ENCODE assay signal across 8 cellular contexts in genomic region chr20:35664544-35665206, GRCh38. TPM values are rescaled to one million over a fixed set of nuclear protein-coding genes. Genes with fewer than 3 reads are reported as not detected.
DNase-seq lines count a peak whose midpoint lies in the region; ATAC-seq lines count a peak whose summit lies in the region.

Gene CPNE1, minus strand, starts transcription at chr20:35664900. Its CDS starts 31,977 bp downstream, at chr20:35632923.
A gene with protein sequence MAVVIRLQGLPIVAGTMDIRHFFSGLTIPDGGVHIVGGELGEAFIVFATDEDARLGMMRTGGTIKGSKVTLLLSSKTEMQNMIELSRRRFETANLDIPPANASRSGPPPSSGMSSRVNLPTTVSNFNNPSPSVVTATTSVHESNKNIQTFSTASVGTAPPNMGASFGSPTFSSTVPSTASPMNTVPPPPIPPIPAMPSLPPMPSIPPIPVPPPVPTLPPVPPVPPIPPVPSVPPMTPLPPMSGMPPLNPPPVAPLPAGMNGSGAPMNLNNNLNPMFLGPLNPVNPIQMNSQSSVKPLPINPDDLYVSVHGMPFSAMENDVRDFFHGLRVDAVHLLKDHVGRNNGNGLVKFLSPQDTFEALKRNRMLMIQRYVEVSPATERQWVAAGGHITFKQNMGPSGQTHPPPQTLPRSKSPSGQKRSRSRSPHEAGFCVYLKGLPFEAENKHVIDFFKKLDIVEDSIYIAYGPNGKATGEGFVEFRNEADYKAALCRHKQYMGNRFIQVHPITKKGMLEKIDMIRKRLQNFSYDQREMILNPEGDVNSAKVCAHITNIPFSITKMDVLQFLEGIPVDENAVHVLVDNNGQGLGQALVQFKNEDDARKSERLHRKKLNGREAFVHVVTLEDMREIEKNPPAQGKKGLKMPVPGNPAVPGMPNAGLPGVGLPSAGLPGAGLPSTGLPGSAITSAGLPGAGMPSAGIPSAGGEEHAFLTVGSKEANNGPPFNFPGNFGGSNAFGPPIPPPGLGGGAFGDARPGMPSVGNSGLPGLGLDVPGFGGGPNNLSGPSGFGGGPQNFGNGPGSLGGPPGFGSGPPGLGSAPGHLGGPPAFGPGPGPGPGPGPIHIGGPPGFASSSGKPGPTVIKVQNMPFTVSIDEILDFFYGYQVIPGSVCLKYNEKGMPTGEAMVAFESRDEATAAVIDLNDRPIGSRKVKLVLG (minus strand): TSS chr20:35664900. CDS start chr20:35655322, 9,578 bp downstream.

- H3K4me3 Mint-ChIP-seq in activated T-helper 1 cell treated with anti-CD3 and anti-CD28 coated beads, Interleukin-12 subunit alpha, Interleukin-12 subunit beta, Interleukin-2, Interleukin-4 antibody, amounts not matched to agents 30 ng/mL and 10 ng/mL and 1 ng/mL, durations not matched to agents 14 hours and 24 hours and 36 hours: peak within 1 kb of the TSS; percentile 95
- peak within 1 kb of the TSS; percentile 87 to 99 (median 96) for H3K4me3 Mint-ChIP-seq in naive B cell
- H3K4me3 Mint-ChIP-seq in stimulated activated effector memory CD8-positive, alpha-beta T cell treated with anti-CD3 and anti-CD28 coated beads, Interleukin-12 subunit alpha, Interleukin-12 subunit beta, amount 100 ng/mL, for 72 hours: peak within 1 kb of the TSS; percentile 95

- no peaks in the 10 kb centered on the region for H3K9me3 Mint-ChIP-seq in activated T-helper 1 cell treated with anti-CD3 and anti-CD28 coated beads, Interleukin-12 subunit alpha, Interleukin-12 subunit beta, Interleukin-2, Interleukin-4 antibody, amounts not matched to agents 30 ng/mL and 10 ng/mL and 1 ng/mL, durations not matched to agents 14 hours and 24 hours and 36 hours
- H3K9me3 Mint-ChIP-seq in naive B cell: no peaks in the 10 kb centered on the region
- H3K9me3 Mint-ChIP-seq in stimulated activated effector memory CD8-positive, alpha-beta T cell treated with anti-CD3 and anti-CD28 coated beads, Interleukin-12 subunit alpha, Interleukin-12 subunit beta, amount 100 ng/mL, for 72 hours: no peaks in the 10 kb centered on the region

- H3K36me3 Mint-ChIP-seq in activated T-helper 1 cell treated with anti-CD3 and anti-CD28 coated beads, Interleukin-12 subunit alpha, Interleukin-12 subunit beta, Interleukin-2, Interleukin-4 antibody, amounts not matched to agents 30 ng/mL and 10 ng/mL and 1 ng/mL, durations not matched to agents 14 hours and 24 hours and 36 hours (ENCODE audit: low read depth): peaks cover 29% of the 10 kb centered on the region
- H3K36me3 Mint-ChIP-seq in naive B cell: peaks cover 12 to 13% of the 10 kb centered on the region in 2 donors
- peaks cover 48% of the 10 kb centered on the region for H3K36me3 Mint-ChIP-seq in stimulated activated effector memory CD8-positive, alpha-beta T cell treated with anti-CD3 and anti-CD28 coated beads, Interleukin-12 subunit alpha, Interleukin-12 subunit beta, amount 100 ng/mL, for 72 hours

- ATAC-seq in GM21825 (IDR thresholded peaks at IDR 0.05; ENCODE audit: unreplicated experiment): peak; percentile 73
- peak; percentile 82 to 84 for ATAC-seq in naive B cell (ENCODE audit: low read depth in 2 of 2)
- peak; percentile 89 for ATAC-seq in stimulated activated effector memory CD8-positive, alpha-beta T cell treated with anti-CD3 and anti-CD28 coated beads, Interleukin-12 subunit alpha, Interleukin-12 subunit beta, amount 100 ng/mL, for 72 hours

- DNase-seq in DMS79 treated with DMSO at 0.1 percent for 48 hours (lab: John Stamatoyannopoulos, UW): peak; percentile 89
- DNase-seq in LHCN-M2 (ENCODE audit: low read depth): peak; percentile 86
- DNase-seq in RPMI7951 (ENCODE audit: low read depth): peak; percentile 94
- DNase-seq in activated T-helper 1 cell treated with anti-CD3 and anti-CD28 coated beads, Interleukin-12 subunit alpha, Interleukin-12 subunit beta, Interleukin-2, Interleukin-4 antibody, amounts not matched to agents 30 ng/mL and 10 ng/mL and 1 ng/mL, durations not matched to agents 14 hours and 24 hours and 36 hours (ENCODE audit: low spot score): peak; percentile 91
- peak; percentile 91 for DNase-seq in fibroblast of gingiva (ENCODE audit: low read depth)
- peak; percentile 95 for DNase-seq in naive B cell
- DNase-seq in stimulated activated effector memory CD8-positive, alpha-beta T cell treated with anti-CD3 and anti-CD28 coated beads, Interleukin-12 subunit alpha, Interleukin-12 subunit beta, amount 100 ng/mL, for 72 hours (ENCODE audit: low spot score in 2 of 2): peak; percentile 90 to 97

- H3K27ac Mint-ChIP-seq in activated T-helper 1 cell treated with anti-CD3 and anti-CD28 coated beads, Interleukin-12 subunit alpha, Interleukin-12 subunit beta, Interleukin-2, Interleukin-4 antibody, amounts not matched to agents 30 ng/mL and 10 ng/mL and 1 ng/mL, durations not matched to agents 14 hours and 24 hours and 36 hours: peak within 1 kb of the TSS; percentile 99
- peak within 1 kb of the TSS; percentile 98 to 100 (median 99) for H3K27ac Mint-ChIP-seq in naive B cell
- H3K27ac Mint-ChIP-seq in stimulated activated effector memory CD8-positive, alpha-beta T cell treated with anti-CD3 and anti-CD28 coated beads, Interleukin-12 subunit alpha, Interleukin-12 subunit beta, amount 100 ng/mL, for 72 hours: peak within 1 kb of the TSS; percentile 99

- intact Hi-C loops in activated T-helper 1 cell treated with anti-CD3 and anti-CD28 coated beads, Interleukin-12 subunit alpha, Interleukin-12 subunit beta, Interleukin-2, Interleukin-4 antibody, amounts not matched to agents 30 ng/mL and 10 ng/mL and 1 ng/mL, durations not matched to agents 14 hours and 24 hours and 36 hours (cut with micrococcal nuclease): loop anchor here (1.0 to 10.0 kb wide), 8 partner anchors 35 to 798 kb away; partner anchors contain the start of genes CEP250, ERGIC3, NFS1 and RBM39

- no peaks in the 10 kb centered on the region for H3K27me3 Mint-ChIP-seq in activated T-helper 1 cell treated with anti-CD3 and anti-CD28 coated beads, Interleukin-12 subunit alpha, Interleukin-12 subunit beta, Interleukin-2, Interleukin-4 antibody, amounts not matched to agents 30 ng/mL and 10 ng/mL and 1 ng/mL, durations not matched to agents 14 hours and 24 hours and 36 hours (ENCODE audit: insufficient read depth)
- no peaks in the 10 kb centered on the region for H3K27me3 Mint-ChIP-seq in naive B cell

- peaks cover 48% of the 10 kb centered on the region for H3K4me1 Mint-ChIP-seq in activated T-helper 1 cell treated with anti-CD3 and anti-CD28 coated beads, Interleukin-12 subunit alpha, Interleukin-12 subunit beta, Interleukin-2, Interleukin-4 antibody, amounts not matched to agents 30 ng/mL and 10 ng/mL and 1 ng/mL, durations not matched to agents 14 hours and 24 hours and 36 hours (ENCODE audit: low read depth)
- peaks cover 37 to 50% (median 44%) of the 10 kb centered on the region in 3 donors for H3K4me1 Mint-ChIP-seq in naive B cell
- H3K4me1 Mint-ChIP-seq in stimulated activated effector memory CD8-positive, alpha-beta T cell treated with anti-CD3 and anti-CD28 coated beads, Interleukin-12 subunit alpha, Interleukin-12 subunit beta, amount 100 ng/mL, for 72 hours: peaks cover 52% of the 10 kb centered on the region

RNA-seq across cellular contexts. Expression of gene CPNE1, which starts in this region (rescaled TPM):
- total RNA-seq in LHCN-M2 (2014; rRNA removed): 148 and 168 TPM in 2 replicates
- polyA plus RNA-seq in LHCN-M2 (2012): 244 TPM
- 301 and 408 TPM in 2 replicates for total RNA-seq in RPMI7951 (2014; rRNA removed; shearing (Covaris generic))
- total RNA-seq in activated T-helper 1 cell treated with anti-CD3 and anti-CD28 coated beads, Interleukin-12 subunit alpha, Interleukin-12 subunit beta, Interleukin-2, Interleukin-4 antibody, amounts not matched to agents 30 ng/mL and 10 ng/mL and 1 ng/mL, durations not matched to agents 14 hours and 24 hours and 36 hours: 304 and 308 TPM in 2 replicates
- 100 to 1,000 TPM; 178 to 542 (median 337) TPM for polyA plus RNA-seq in naive B cell (ENCODE audit: low read depth in 6 of 6)

RNA-seq across cellular contexts. Expression of the second gene that starts in this region (rescaled TPM):
- total RNA-seq in LHCN-M2 (2014; rRNA removed): 45.7 and 46.2 TPM in 2 replicates
- polyA plus RNA-seq in LHCN-M2 (2012): 27.6 TPM
- 33.8 and 41.9 TPM in 2 replicates for total RNA-seq in RPMI7951 (2014; rRNA removed; shearing (Covaris generic))
- 151 and 168 TPM in 2 replicates for total RNA-seq in activated T-helper 1 cell treated with anti-CD3 and anti-CD28 coated beads, Interleukin-12 subunit alpha, Interleukin-12 subunit beta, Interleukin-2, Interleukin-4 antibody, amounts not matched to agents 30 ng/mL and 10 ng/mL and 1 ng/mL, durations not matched to agents 14 hours and 24 hours and 36 hours
- 10 to 100 TPM; 39.4 to 58.8 (median 51.6) TPM for polyA plus RNA-seq in naive B cell (ENCODE audit: low read depth in 6 of 6)

Comparison
In these comparisons a context has a peak if more than half of its experiments do, and no peak if none do; other contexts are left out.
1. Peak in every context shown above with its lines: DNase-seq and ATAC-seq.